ENCODE assay signal across 9 cellular contexts in genomic region chr5:163473613-163474243, GRCh38. TPM values are rescaled to one million over a fixed set of nuclear protein-coding genes. Genes with fewer than 3 reads are reported as not detected.
DNase-seq lines count a peak whose midpoint lies in the region; ATAC-seq and TF ChIP-seq lines count a peak whose summit lies in the region.
"Had no signal": no experiment of that assay in that cellular context is flagged by ENCODE, and none has a peak within 500 bp of the region (broad histone marks: within the 10 kb centered on the region; RNA-seq: fewer than 3 reads in every experiment).

No MANE protein-coding gene starts in this region.

- H3K4me1 ChIP-seq in MM.1S (ENCODE audit: low read length) (no peaks in the 10 kb centered on the region), tibial nerve (no peaks in the 10 kb centered on the region)

- H3K27me3 ChIP-seq in MM.1S (replicated peaks; ENCODE audit: insufficient read depth, low read length) (no peaks in the 10 kb centered on the region), tibial nerve (no peaks in the 10 kb centered on the region)

- peak; percentile 69 for TF ChIP-seq CTCF in 22Rv1 (IDR thresholded peaks at IDR 0.05)
- peak; percentile 49 for TF ChIP-seq CTCF in MM.1S (IDR thresholded peaks at IDR 0.05; ENCODE audit: low read length)
- peak; percentile 37 for TF ChIP-seq CTCF in fibroblast of mammary gland (conservative IDR thresholded peaks at IDR 0.05; ENCODE audit: control insufficient read depth, insufficient read depth, low read depth, low read length)
- peak in 2 of 5 experiments; percentile 36 to 43 for TF ChIP-seq CTCF in tibial nerve (IDR thresholded peaks at IDR 0.05)

- no peak overlapping the region for H3K9ac ChIP-seq in MM.1S (ENCODE audit: low read length)

- H3F3A ChIP-seq in MM.1S (ENCODE audit: insufficient read depth, low read length) = no peaks in the 10 kb centered on the region; the same call in 1 of the 2 replicates

- DNase-seq in MM.1S (peak; percentile 42), fibroblast of mammary gland (ENCODE audit: low read depth) (peak; percentile 37), occipital lobe (lab: John Stamatoyannopoulos, UW) (no peak), tibial nerve (ENCODE audit: low spot score in 2 of 2) (no peak)
- no peak for DNase-seq in activated CD8-positive, alpha-beta memory T cell treated with anti-CD3 and anti-CD28 coated beads, Interleukin-2, amount 50 U/mL, for 4 hours
- DNase-seq in activated effector memory CD4-positive, alpha-beta T cell treated with Interleukin-2 at 50 U/mL for 16 hours = no peak
- DNase-seq: stimulated activated naive B cell treated with anti-CD40 and anti-IgM and Interleukin-4, amounts not matched to agents 10 μg/mL and 1 μg/mL and 100 μg/mL, for 72 hours had no signal

- H3K9me2 ChIP-seq in MM.1S (replicated peaks; ENCODE audit: insufficient read depth, low read length) = no peaks in the 10 kb centered on the region

- no peak overlapping the region for H3K4me2 ChIP-seq in MM.1S (ENCODE audit: low read depth, low read length)

- no peak for TF ChIP-seq EP300 in tibial nerve (IDR thresholded peaks at IDR 0.05)

- no peak for TF ChIP-seq POLR2A in tibial nerve (IDR thresholded peaks at IDR 0.05)

- no peak overlapping the region for H3K4me3 ChIP-seq in MM.1S (ENCODE audit: low read length)
- H3K4me3 ChIP-seq in fibroblast of mammary gland (ENCODE audit: control insufficient read depth, low read depth, low read length) = no peak overlapping the region
- H3K4me3 ChIP-seq in tibial nerve = no peak overlapping the region

- H3K27ac ChIP-seq in 22Rv1 = no peak overlapping the region
- no peak overlapping the region for H3K27ac ChIP-seq in MM.1S (ENCODE audit: low read length)
- no peak overlapping the region for H3K27ac ChIP-seq in tibial nerve

- peak; percentile 86 for ATAC-seq in GM19035 (IDR thresholded peaks at IDR 0.05; ENCODE audit: unreplicated experiment)

- 95 to 99% methylated on average over 3 of the region's 3 CpGs for WGBS in tibial nerve, 2 donors

- no peaks in the 10 kb centered on the region for H3K79me2 ChIP-seq in MM.1S (ENCODE audit: low read length)

- H2AFZ ChIP-seq in MM.1S (ENCODE audit: low read length) = no peak overlapping the region

- H3K36me3 ChIP-seq in MM.1S (replicated peaks; ENCODE audit: insufficient read depth, low read length) (peaks cover 16% of the 10 kb centered on the region), tibial nerve (no peaks in the 10 kb centered on the region)

- H4K20me1 ChIP-seq in MM.1S (ENCODE audit: insufficient read depth, low read length) = no peaks in the 10 kb centered on the region

- H3K9me3 ChIP-seq in MM.1S (replicated peaks; ENCODE audit: insufficient read depth, low read length) = no peaks in the 10 kb centered on the region
- no peaks in the 10 kb centered on the region for H3K9me3 ChIP-seq in tibial nerve

RNA-seq across cellular contexts. Expression of gene HMMR, which starts 13.3 kb away (rescaled TPM):
- total RNA-seq in occipital lobe (3.0 TPM), tibial nerve (1 to 10 TPM in 1 of 4 donors, under 1 TPM in 3; 0.66 to 1.0 (median 0.84) TPM)

RNA-seq across cellular contexts. Expression of gene NUDCD2, which starts 13.8 kb away (rescaled TPM):
- total RNA-seq in occipital lobe (25.1 TPM), tibial nerve (10 to 100 TPM in 1 of 4 donors, 1 to 10 TPM in 3; 4.6 to 14.5 (median 5.5) TPM)

RNA-seq across cellular contexts. Expression of gene MAT2B, which starts 31.7 kb away (rescaled TPM):
- total RNA-seq in occipital lobe (47.7 TPM), tibial nerve (10 to 100 TPM; 23.7 to 52.9 (median 28.9) TPM)

RNA-seq across cellular contexts. Expression of gene CCNG1, which starts 36.3 kb away (rescaled TPM):
- total RNA-seq in occipital lobe = 145 TPM
- 100 to 1,000 TPM; 103 to 146 (median 113) TPM for total RNA-seq in tibial nerve

Comparison
In these comparisons a context has a peak if more than half of its experiments do, and no peak if none do; other contexts are left out.
1. DNase-seq: peak in MM.1S (single experiment) and fibroblast of mammary gland (single experiment); none in activated CD8-positive, alpha-beta memory T cell treated with anti-CD3 and anti-CD28 coated beads, Interleukin-2, amount 50 U/mL, for 4 hours (single experiment), occipital lobe (single experiment), activated effector memory CD4-positive, alpha-beta T cell treated with Interleukin-2 at 50 U/mL for 16 hours (single experiment) and tibial nerve (0 of 2).